ENCODE assay signal across 18 cellular contexts in genomic region chr17:40286473-40286872, GRCh38.
"Had no signal": no experiment of that assay in that cellular context is flagged by ENCODE, and none has a peak within 500 bp of the region (broad histone marks: within the 10 kb centered on the region; RNA-seq: fewer than 3 reads in every experiment).

No MANE protein-coding gene starts in this region.

- H3K27me3 Mint-ChIP-seq: activated CD4-positive, alpha-beta memory T cell treated with anti-CD3 and anti-CD28 coated beads, Interleukin-2, amount 10 ng/mL, durations not matched to agents 7 days and 5 days; stimulated activated naive CD8-positive, alpha-beta T cell treated with anti-CD3 and anti-CD28 coated beads, Interleukin-15, amount 100 ng/mL, for 72 hours had no signal

- H3K9me3 Mint-ChIP-seq: activated CD4-positive, alpha-beta memory T cell treated with anti-CD3 and anti-CD28 coated beads, Interleukin-2, amount 10 ng/mL, durations not matched to agents 7 days and 5 days; endodermal cell; stimulated activated effector memory CD8-positive, alpha-beta T cell treated with anti-CD3 and anti-CD28 coated beads, Interleukin-12 subunit alpha, Interleukin-12 subunit beta, amount 100 ng/mL, for 72 hours; stimulated activated naive CD8-positive, alpha-beta T cell treated with anti-CD3 and anti-CD28 coated beads, Interleukin-15, amount 100 ng/mL, for 72 hours had no signal

- H3K27me3 ChIP-seq: esophagus squamous epithelium, gastrocnemius medialis, tibial artery had no signal

- H3K27ac Mint-ChIP-seq: activated CD4-positive, alpha-beta memory T cell treated with anti-CD3 and anti-CD28 coated beads, Interleukin-2, amount 10 ng/mL, durations not matched to agents 7 days and 5 days; endodermal cell had no signal

- DNase-seq: activated CD4-positive, alpha-beta memory T cell treated with anti-CD3 and anti-CD28 coated beads, Interleukin-2, amount 10 ng/mL, durations not matched to agents 7 days and 5 days; activated effector memory CD4-positive, alpha-beta T cell treated with Interleukin-2 at 50 U/mL for 16 hours; activated naive CD4-positive, alpha-beta T cell treated with anti-CD3 and anti-CD28 coated beads, Interleukin-2, amount 50 U/mL, for 16 hours; amygdala; cerebellar nuclear complex; endodermal cell; esophagus squamous epithelium; gastrocnemius medialis; left ventricle myocardium superior; mammary epithelial cell; occipital lobe; small intestine; stimulated activated CD4-positive, alpha-beta T cell treated with anti-CD3 and anti-CD28 coated beads, Interleukin-2, amount 100 ng/mL, for 24 hours; stimulated activated naive CD8-positive, alpha-beta T cell treated with anti-CD3 and anti-CD28 coated beads, Interleukin-15, amount 100 ng/mL, for 72 hours; T-helper 1 cell; T-helper 9 cell; tibial artery had no signal

- H3K36me3 ChIP-seq: gastrocnemius medialis had no signal

- H3K4me3 Mint-ChIP-seq: activated CD4-positive, alpha-beta memory T cell treated with anti-CD3 and anti-CD28 coated beads, Interleukin-2, amount 10 ng/mL, durations not matched to agents 7 days and 5 days; endodermal cell had no signal

- H3K4me3 ChIP-seq: tibial artery had no signal
